Comparison of ENCODE assay signal across 8 cellular contexts in genomic region chr22:39040538-39041296, GRCh38. TPM values are rescaled to one million over a fixed set of nuclear protein-coding genes. Genes with fewer than 3 reads are reported as not detected.
DNase-seq lines count a peak whose midpoint lies in the region; ATAC-seq, FAIRE-seq and TF ChIP-seq lines count a peak whose summit lies in the region.
"Not testable (repeated sequence)": the region's sequence is repeated elsewhere in the genome, so short reads cannot be mapped to it uniquely, and the experiment has no call there.

Gene APOBEC3F, plus strand, starts transcription at chr22:39040864. Its CDS starts 97 bp downstream, at chr22:39040961.

- H3K4me3 ChIP-seq in A673 (ENCODE audit: low read depth, low read length, poor library complexity, severe bottlenecking) (peak within 1 kb of the TSS; percentile 41), keratinocyte (ENCODE audit: control insufficient read depth in 2 of 3, extremely low read depth in 1 of 3, insufficient read depth in 2 of 3, low read depth in 1 of 3, low read length in 3 of 3) (peak within 1 kb of the TSS; percentile 58 to 86 (median 72)), spleen (peak within 1 kb of the TSS; percentile 49 to 76 (median 59))

- H4K20me1 ChIP-seq in keratinocyte (ENCODE audit: control insufficient read depth, extremely low read depth, insufficient read depth, low read length), result not testable (repeated sequence)

- BruUV-seq in A673 (replicated peaks; lab: Mats Ljungman, UMichigan), result not testable (repeated sequence)

- dilution Hi-C loops in keratinocyte (cut with MboI; ENCODE audit: extremely low pct_ligation_motif_present, low sequenced_read_pairs), result not testable (repeated sequence)

- 0 to 2% (median 1%) methylated on average over 10 to 20 of the region's 21 CpGs for WGBS in spleen, 5 donors

- H3K4me2 ChIP-seq in keratinocyte (ENCODE audit: control insufficient read depth, extremely low read depth, insufficient read depth, low read depth, low read length), result peak within 1 kb of the TSS; percentile 80

- peak in 1 of 3 donors; percentile 46 for TF ChIP-seq POLR2A in spleen (IDR thresholded peaks at IDR 0.05)

- ATAC-seq in GM18873 (IDR thresholded peaks at IDR 0.05; ENCODE audit: low FRiP score, unreplicated experiment) (peak; percentile 91), HG02973 (IDR thresholded peaks at IDR 0.05; ENCODE audit: unreplicated experiment) (peak; percentile 82)

- H3K27me3 ChIP-seq in A673 (replicated peaks; ENCODE audit: insufficient read depth, low read depth, low read length, poor library complexity); keratinocyte (ENCODE audit: control insufficient read depth, extremely low read depth, insufficient read depth, low read length); spleen (replicated peaks in 1 of 7): not testable (repeated sequence)

- peak within 1 kb of the TSS; percentile 45 for H3K27ac ChIP-seq in A673 (ENCODE audit: low read depth, low read length, poor library complexity, severe bottlenecking)
- H3K27ac ChIP-seq in cingulate gyrus (ENCODE audit: low read depth, low read length), result peak within 1 kb of the TSS; percentile 10
- not testable (repeated sequence) for H3K27ac ChIP-seq in keratinocyte (ENCODE audit: control insufficient read depth, insufficient read depth, low read length)
- peak within 1 kb of the TSS; percentile 85 to 97 (median 90) for H3K27ac ChIP-seq in spleen

- TF ChIP-seq CTCF in A673 (conservative IDR thresholded peaks at IDR 0.05; ENCODE audit: low read depth, low read length); keratinocyte (optimal IDR thresholded peaks at IDR 0.05 in 1 of 3, IDR thresholded peaks at IDR 0.05 in 1 of 3, conservative IDR thresholded peaks at IDR 0.05 in 1 of 3; ENCODE audit: extremely low read depth in 1 of 3, insufficient read depth in 2 of 3, low read length in 3 of 3): not testable (repeated sequence)
- TF ChIP-seq CTCF in spleen (IDR thresholded peaks at IDR 0.05 in 8 of 11, conservative IDR thresholded peaks at IDR 0.05 in 3 of 11), result peak in 3 of 11 experiments; percentile 21 to 43 (median 23)

- H3K4me1 ChIP-seq in A673 (ENCODE audit: insufficient read depth, low read length, poor library complexity, severe bottlenecking), result peaks cover 14% of the 10 kb centered on the region
- H3K4me1 ChIP-seq in keratinocyte (ENCODE audit: control insufficient read depth, extremely low read depth, insufficient read depth, low read length), result not testable (repeated sequence)
- peaks cover 12 to 69% (median 35%) of the 10 kb centered on the region in 6 donors for H3K4me1 ChIP-seq in spleen

- DNase-seq in A673 (ENCODE audit: low spot score) (peak; percentile 37), NCI-H2196 (lab: John Stamatoyannopoulos, UW; ENCODE audit: unreplicated experiment) (peak; percentile 0), spleen (peak; percentile 91)
- DNase-seq in activated CD4-positive, alpha-beta T cell treated with anti-CD3 and anti-CD28 coated beads, Interleukin-2, amount 50 U/mL, for 4 hours, result peak; percentile 59 to 63
- DNase-seq in keratinocyte (ENCODE audit: low read depth, low spot score), result not testable (repeated sequence)

- H3K9me1 ChIP-seq in keratinocyte (ENCODE audit: control insufficient read depth, extremely low read depth, insufficient read depth, low read length), result not testable (repeated sequence)

- POLR2A ChIA-PET in A673 (lab: Charles Lee; ENCODE audit: low non-redundant PET), result not testable (repeated sequence)

- FAIRE-seq in keratinocyte (lab: Jason Lieb, UNC), result peak; percentile 73

- intact Hi-C loops in A673 (cut with micrococcal nuclease; ENCODE audit: unreplicated experiment); spleen (cut with DNase I; ENCODE audit: low total_unique reads): not testable (repeated sequence)

- peak within 1 kb of the TSS; percentile 49 for H2AFZ ChIP-seq in keratinocyte (ENCODE audit: control insufficient read depth, low read length)

- not testable (repeated sequence) for H3K36me3 ChIP-seq in A673 (ENCODE audit: insufficient read depth, low read length, poor library complexity, severe bottlenecking); keratinocyte (ENCODE audit: control insufficient read depth in 2 of 2, extremely low read depth in 1 of 2, insufficient read depth in 2 of 2, low read length in 2 of 2)
- peaks cover 0 to 27% (median 7%) of the 10 kb centered on the region in 6 donors for H3K36me3 ChIP-seq in spleen

- not testable (repeated sequence) for H3K9me3 ChIP-seq in A673 (ENCODE audit: low read depth, low read length, poor library complexity, severe bottlenecking); keratinocyte (ENCODE audit: control insufficient read depth, low read depth, low read length); spleen

- H3K9ac ChIP-seq in keratinocyte (ENCODE audit: control insufficient read depth, extremely low read depth, insufficient read depth, low read length), result peak within 1 kb of the TSS; percentile 72

- CTCF ChIA-PET in A673 (lab: Charles Lee), result interaction anchor here (0.6 kb wide), 1 partner anchor 100 kb away, joined by 4 read pairs; no protein-coding TSS in a partner anchor

- not testable (repeated sequence) for H3K79me2 ChIP-seq in keratinocyte (ENCODE audit: control insufficient read depth, insufficient read depth, low read length)

RNA-seq across cellular contexts. Expression of gene APOBEC3F, which starts in this region (rescaled TPM):
- 4.5 and 6.6 TPM in 2 replicates for total RNA-seq in A673 (2021)
- 6.9 to 9.8 TPM (median 7.9 TPM) in 3 replicates for polyA plus RNA-seq in keratinocyte
- 1.9 TPM for polyA plus RNA-seq in keratinocyte (2011; ENCODE audit: low read depth)
- polyA plus RNA-seq in keratinocyte (2011; cell fraction: cytosol; rRNA removed), result 6.3 and 7.3 TPM in 2 replicates
- 6.3 and 7.2 TPM in 2 replicates for polyA plus RNA-seq in keratinocyte (2011; cell fraction: nucleus; rRNA removed)
- 1.1 and 11.8 TPM in 2 replicates for polyA plus RNA-seq in keratinocyte (2012; ENCODE audit: low replicate concordance)
- 6.1 to 12.0 TPM (median 6.3 TPM) in 3 replicates for polyA minus RNA-seq in keratinocyte
- polyA minus RNA-seq in keratinocyte (2011; cell fraction: cytosol; rRNA and poly(A)+ RNA removed), result 1.5 TPM
- 3.9 and 6.8 TPM in 2 replicates for polyA minus RNA-seq in keratinocyte (2011; cell fraction: nucleus; rRNA and poly(A)+ RNA removed)
- total RNA-seq in spleen, result 10 to 100 TPM; 11.4 to 31.5 (median 27.6) TPM
- 10 to 100 TPM in 1 of 3 donors, 1 to 10 TPM in 2; 5.4 to 17.2 (median 7.9) TPM for polyA plus RNA-seq in spleen
